1 cellular context compared by ENCODE assay signal in the genomic region with DNA sequence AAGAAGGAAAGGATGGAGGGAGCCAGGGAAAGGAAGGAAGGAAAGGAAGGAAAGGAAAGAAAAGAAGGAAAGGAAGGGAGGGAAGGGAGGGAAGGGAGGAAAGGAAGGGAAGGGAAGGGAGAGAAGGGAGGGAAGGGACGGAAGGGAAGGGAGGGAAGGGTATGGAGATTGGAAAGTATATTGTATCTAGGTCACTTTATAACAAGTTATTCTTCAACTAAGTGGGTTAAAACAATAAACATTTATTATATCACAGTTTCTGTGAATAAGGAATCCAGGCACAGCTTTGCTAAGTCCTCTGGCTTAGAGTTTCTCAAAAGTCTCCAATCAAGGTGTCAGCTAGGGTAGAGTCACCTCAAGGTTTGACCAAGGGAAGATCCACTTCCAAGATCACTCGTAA.
TF ChIP-seq lines count a peak whose summit lies in the region.

No MANE protein-coding gene starts in this region.

TF ChIP-seq in HepG2, 621 proteins besides CTCF, POLR2A, EP300 and RAD21 (continued from another document):
- TF ChIP-seq, protein P1, sequence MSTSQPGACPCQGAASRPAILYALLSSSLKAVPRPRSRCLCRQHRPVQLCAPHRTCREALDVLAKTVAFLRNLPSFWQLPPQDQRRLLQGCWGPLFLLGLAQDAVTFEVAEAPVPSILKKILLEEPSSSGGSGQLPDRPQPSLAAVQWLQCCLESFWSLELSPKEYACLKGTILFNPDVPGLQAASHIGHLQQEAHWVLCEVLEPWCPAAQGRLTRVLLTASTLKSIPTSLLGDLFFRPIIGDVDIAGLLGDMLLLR (CRISPR knock-in tag; IDR thresholded peaks at IDR 0.05) = no peak
